Comparison of ENCODE assay signal across 43 cellular contexts in genomic region chr17:40658396-40658795, GRCh38. TPM values are rescaled to one million over a fixed set of nuclear protein-coding genes. Genes with fewer than 3 reads are reported as not detected.
"Had no signal": no experiment of that assay in that cellular context is flagged by ENCODE, and none has a peak within 500 bp of the region (broad histone marks: within the 10 kb centered on the region; RNA-seq: fewer than 3 reads in every experiment).

No MANE protein-coding gene starts in this region.

- H3K9me3 ChIP-seq: adrenal gland, ascending aorta, body of pancreas, breast epithelium had no signal

- ATAC-seq: activated naive CD4-positive, alpha-beta T cell treated with anti-CD3 and anti-CD28 coated beads, Interleukin-2, amount 50 U/mL, for 72 hours; activated naive CD8-positive, alpha-beta T cell treated with anti-CD3 and anti-CD28 coated beads, Interleukin-2, amount 50 U/mL, for 24 hours; activated T-cell treated with anti-CD3 and anti-CD28 coated beads, Interleukin-2, amount 50 U/mL, for 4 hours; activated T-cell treated with anti-CD3 and anti-CD28 coated beads, Interleukin-2, amount 50 U/mL, for 72 hours; activated T-helper 17 cell treated with anti-CD3 and anti-CD28 coated beads, Interleukin-2, amount 50 U/mL, for 72 hours; body of pancreas had no signal

- H3K36me3 Mint-ChIP-seq: activated naive CD4-positive, alpha-beta T cell treated with anti-CD3 and anti-CD28 coated beads, Interleukin-2, amount 50 U/mL, for 72 hours; activated naive CD8-positive, alpha-beta T cell; activated naive CD8-positive, alpha-beta T cell treated with anti-CD3 and anti-CD28 coated beads for 36 hours had no signal

- H3K27me3 ChIP-seq: adrenal gland, ascending aorta, body of pancreas, breast epithelium, cardiac muscle cell had no signal

- DNase-seq: activated effector memory CD4-positive, alpha-beta T cell treated with anti-CD3 and anti-CD28 coated beads, Interleukin-2, amount 50 U/mL, for 16 hours; activated effector memory CD4-positive, alpha-beta T cell treated with Interleukin-2 at 50 U/mL for 16 hours; activated gamma-delta T cell; activated gamma-delta T cell treated with Interleukin-2 at 50 U/mL for 16 hours; activated naive CD4-positive, alpha-beta T cell; activated naive CD4-positive, alpha-beta T cell treated with anti-CD3 and anti-CD28 coated beads for 36 hours; activated naive CD4-positive, alpha-beta T cell treated with anti-CD3 and anti-CD28 coated beads, Interleukin-2, amount 10 ng/mL, durations not matched to agents 7 days and 5 days; activated naive CD4-positive, alpha-beta T cell treated with anti-CD3 and anti-CD28 coated beads, Interleukin-2, amount 50 U/mL, for 16 hours; activated naive CD4-positive, alpha-beta T cell treated with Interleukin-2 at 50 U/mL for 16 hours; activated naive CD8-positive, alpha-beta T cell treated with anti-CD3 and anti-CD28 coated beads for 36 hours; activated naive CD8-positive, alpha-beta T cell treated with anti-CD3 and anti-CD28 coated beads, Interleukin-2, amount 10 ng/mL, durations not matched to agents 7 days and 5 days; activated naive CD8-positive, alpha-beta T cell treated with anti-CD3 and anti-CD28 coated beads, Interleukin-2, amount 50 U/mL, for 24 hours; activated T-cell treated with anti-CD3 and anti-CD28 coated beads, Interleukin-2, amount 50 U/mL, for 1 hour; activated T-cell treated with anti-CD3 and anti-CD28 coated beads, Interleukin-2, amount 50 U/mL, for 24 hours; activated T-cell treated with anti-CD3 and anti-CD28 coated beads, Interleukin-2, amount 50 U/mL, for 4 hours; activated T-cell treated with anti-CD3 and anti-CD28 coated beads, Interleukin-2, amount 50 U/mL, for 48 hours; activated T-cell treated with anti-CD3 and anti-CD28 coated beads, Interleukin-2, amount 50 U/mL, for 72 hours; adrenal gland; amniotic stem cell; amygdala; anterior cingulate cortex; aorta; body of pancreas; brain microvascular endothelial cell; caudate nucleus; central memory CD4-positive, alpha-beta T cell; cerebellar nuclear complex had no signal

- H3K27ac ChIP-seq: adrenal gland, ascending aorta, body of pancreas, brain microvascular endothelial cell, breast epithelium, cardiac muscle cell had no signal

- H3K4me3 Mint-ChIP-seq: activated naive CD4-positive, alpha-beta T cell treated with anti-CD3 and anti-CD28 coated beads for 36 hours; activated naive CD4-positive, alpha-beta T cell treated with anti-CD3 and anti-CD28 coated beads, Interleukin-2, amount 10 ng/mL, durations not matched to agents 7 days and 5 days; activated naive CD4-positive, alpha-beta T cell treated with anti-CD3 and anti-CD28 coated beads, Interleukin-2, amount 50 U/mL, for 24 hours; activated naive CD8-positive, alpha-beta T cell; activated naive CD8-positive, alpha-beta T cell treated with anti-CD3 and anti-CD28 coated beads for 36 hours; activated naive CD8-positive, alpha-beta T cell treated with anti-CD3 and anti-CD28 coated beads, Interleukin-2, amount 10 ng/mL, durations not matched to agents 7 days and 5 days; activated naive CD8-positive, alpha-beta T cell treated with anti-CD3 and anti-CD28 coated beads, Interleukin-2, amount 50 U/mL, for 24 hours; activated T-cell treated with anti-CD3 and anti-CD28 coated beads, Interleukin-2, amount 50 U/mL, for 24 hours; activated T-cell treated with anti-CD3 and anti-CD28 coated beads, Interleukin-2, amount 50 U/mL, for 4 hours; activated T-cell treated with anti-CD3 and anti-CD28 coated beads, Interleukin-2, amount 50 U/mL, for 72 hours; activated T-helper 1 cell treated with anti-CD3 and anti-CD28 coated beads, Interleukin-12 subunit alpha, Interleukin-12 subunit beta, Interleukin-2, Interleukin-4 antibody, amounts not matched to agents 30 ng/mL and 10 ng/mL and 1 ng/mL, durations not matched to agents 14 hours and 24 hours and 36 hours; activated T-helper 17 cell treated with anti-CD3 and anti-CD28 coated beads, Interleukin-2, amount 50 U/mL, for 72 hours; brain; central memory CD8-positive, alpha-beta T cell had no signal

- FAIRE-seq: astrocyte, bronchial epithelial cell had no signal

- H3K27ac Mint-ChIP-seq: activated naive CD4-positive, alpha-beta T cell treated with anti-CD3 and anti-CD28 coated beads for 36 hours; activated naive CD4-positive, alpha-beta T cell treated with anti-CD3 and anti-CD28 coated beads, Interleukin-2, amount 10 ng/mL, durations not matched to agents 7 days and 5 days; activated naive CD4-positive, alpha-beta T cell treated with anti-CD3 and anti-CD28 coated beads, Interleukin-2, amount 50 U/mL, for 72 hours; activated naive CD8-positive, alpha-beta T cell treated with anti-CD3 and anti-CD28 coated beads for 36 hours; activated naive CD8-positive, alpha-beta T cell treated with anti-CD3 and anti-CD28 coated beads, Interleukin-2, amount 10 ng/mL, durations not matched to agents 7 days and 5 days; activated naive CD8-positive, alpha-beta T cell treated with anti-CD3 and anti-CD28 coated beads, Interleukin-2, amount 50 U/mL, for 24 hours; activated T-cell treated with anti-CD3 and anti-CD28 coated beads, Interleukin-2, amount 50 U/mL, for 24 hours; activated T-cell treated with anti-CD3 and anti-CD28 coated beads, Interleukin-2, amount 50 U/mL, for 72 hours; activated T-helper 1 cell treated with anti-CD3 and anti-CD28 coated beads, Interleukin-12 subunit alpha, Interleukin-12 subunit beta, Interleukin-2, Interleukin-4 antibody, amounts not matched to agents 30 ng/mL and 10 ng/mL and 1 ng/mL, durations not matched to agents 14 hours and 24 hours and 36 hours; activated T-helper 17 cell treated with anti-CD3 and anti-CD28 coated beads, Interleukin-2, amount 50 U/mL, for 72 hours; activated T-helper 2 cell treated with anti-CD3 and anti-CD28 coated beads, Interferon-gamma antibody, Interleukin-2, Interleukin-4, amounts not matched to agents 10 μg/mL and 5 μg/mL and 100 μg/mL, durations not matched to agents 14 hours and 24 hours and 36 hours; brain had no signal

- H3K9me3 Mint-ChIP-seq: activated naive CD4-positive, alpha-beta T cell treated with anti-CD3 and anti-CD28 coated beads for 36 hours; activated naive CD4-positive, alpha-beta T cell treated with anti-CD3 and anti-CD28 coated beads, Interleukin-2, amount 10 ng/mL, durations not matched to agents 7 days and 5 days; activated naive CD4-positive, alpha-beta T cell treated with anti-CD3 and anti-CD28 coated beads, Interleukin-2, amount 50 U/mL, for 24 hours; activated naive CD4-positive, alpha-beta T cell treated with anti-CD3 and anti-CD28 coated beads, Interleukin-2, amount 50 U/mL, for 72 hours; activated naive CD8-positive, alpha-beta T cell treated with anti-CD3 and anti-CD28 coated beads for 36 hours; activated naive CD8-positive, alpha-beta T cell treated with anti-CD3 and anti-CD28 coated beads, Interleukin-2, amount 50 U/mL, for 24 hours; activated T-cell treated with anti-CD3 and anti-CD28 coated beads, Interleukin-2, amount 50 U/mL, for 24 hours; activated T-cell treated with anti-CD3 and anti-CD28 coated beads, Interleukin-2, amount 50 U/mL, for 4 hours; activated T-cell treated with anti-CD3 and anti-CD28 coated beads, Interleukin-2, amount 50 U/mL, for 72 hours; activated T-helper 17 cell treated with anti-CD3 and anti-CD28 coated beads, Interleukin-2, amount 50 U/mL, for 72 hours; activated T-helper 2 cell treated with anti-CD3 and anti-CD28 coated beads, Interferon-gamma antibody, Interleukin-2, Interleukin-4, amounts not matched to agents 10 μg/mL and 5 μg/mL and 100 μg/mL, durations not matched to agents 14 hours and 24 hours and 36 hours; central memory CD8-positive, alpha-beta T cell had no signal

- H3K4me3 ChIP-seq: adrenal gland, ascending aorta, body of pancreas, breast epithelium, cardiac muscle cell had no signal

- H3K4me1 ChIP-seq: adrenal gland, ascending aorta, body of pancreas, breast epithelium had no signal

- H3K4me1 Mint-ChIP-seq: activated T-helper 17 cell treated with anti-CD3 and anti-CD28 coated beads, Interleukin-2, amount 50 U/mL, for 72 hours; brain; central memory CD8-positive, alpha-beta T cell had no signal

- H3K36me3 ChIP-seq: adrenal gland, ascending aorta, brain microvascular endothelial cell, breast epithelium, cardiac muscle cell had no signal

RNA-seq across cellular contexts. Expression of gene KRT222, which starts 6.6 kb away (rescaled TPM):
- total RNA-seq: activated naive CD4-positive, alpha-beta T cell treated with anti-CD3 and anti-CD28 coated beads for 36 hours; activated naive CD4-positive, alpha-beta T cell treated with anti-CD3 and anti-CD28 coated beads, Interleukin-2, amount 50 U/mL, for 72 hours; activated naive CD8-positive, alpha-beta T cell treated with anti-CD3 and anti-CD28 coated beads, Interleukin-2, amount 10 ng/mL, durations not matched to agents 7 days and 5 days; activated T-cell treated with anti-CD3 and anti-CD28 coated beads, Interleukin-2, amount 50 U/mL, for 4 hours; activated T-cell treated with anti-CD3 and anti-CD28 coated beads, Interleukin-2, amount 50 U/mL, for 72 hours; activated T-helper 1 cell treated with anti-CD3 and anti-CD28 coated beads, Interleukin-12 subunit alpha, Interleukin-12 subunit beta, Interleukin-2, Interleukin-4 antibody, amounts not matched to agents 30 ng/mL and 10 ng/mL and 1 ng/mL, durations not matched to agents 14 hours and 24 hours and 36 hours; activated T-helper 17 cell treated with anti-CD3 and anti-CD28 coated beads, Interleukin-2, amount 50 U/mL, for 72 hours; bronchial epithelial cell; cardiac muscle cell; cardiac septum; chondrocyte had no signal
- polyA plus RNA-seq: aorta had no signal

RNA-seq across cellular contexts. Expression of gene KRT24, which starts 45.2 kb away (rescaled TPM):
- total RNA-seq: activated naive CD4-positive, alpha-beta T cell treated with anti-CD3 and anti-CD28 coated beads for 36 hours; activated naive CD4-positive, alpha-beta T cell treated with anti-CD3 and anti-CD28 coated beads, Interleukin-2, amount 50 U/mL, for 72 hours; activated naive CD8-positive, alpha-beta T cell treated with anti-CD3 and anti-CD28 coated beads for 36 hours; activated naive CD8-positive, alpha-beta T cell treated with anti-CD3 and anti-CD28 coated beads, Interleukin-2, amount 10 ng/mL, durations not matched to agents 7 days and 5 days; activated T-cell treated with anti-CD3 and anti-CD28 coated beads, Interleukin-2, amount 50 U/mL, for 4 hours; activated T-cell treated with anti-CD3 and anti-CD28 coated beads, Interleukin-2, amount 50 U/mL, for 72 hours; activated T-helper 1 cell treated with anti-CD3 and anti-CD28 coated beads, Interleukin-12 subunit alpha, Interleukin-12 subunit beta, Interleukin-2, Interleukin-4 antibody, amounts not matched to agents 30 ng/mL and 10 ng/mL and 1 ng/mL, durations not matched to agents 14 hours and 24 hours and 36 hours; activated T-helper 17 cell treated with anti-CD3 and anti-CD28 coated beads, Interleukin-2, amount 50 U/mL, for 72 hours; activated T-helper 2 cell treated with anti-CD3 and anti-CD28 coated beads, Interferon-gamma antibody, Interleukin-2, Interleukin-4, amounts not matched to agents 10 μg/mL and 5 μg/mL and 100 μg/mL, durations not matched to agents 14 hours and 24 hours and 36 hours; adrenal gland; aorta; ascending aorta; astrocyte; body of pancreas; breast epithelium; cardiac muscle cell; cardiac septum; cerebellum; chondrocyte had no signal
- polyA plus RNA-seq: cardiac muscle cell had no signal
